In genomic region chr7:35003679-35004278, GRCh38 we compare ENCODE assay signal across 1 cellular context.
TF ChIP-seq lines count a peak whose summit lies in the region.

No MANE protein-coding gene starts in this region.

TF ChIP-seq in HEK293, 187 proteins besides CTCF, POLR2A, EP300 and RAD21 (continued from another document and continues in another):
- TF ChIP-seq ZNF26 (tag by site-specific recombination; IDR thresholded peaks at IDR 0.05) (no peak), ZNF366 (tag by site-specific recombination; conservative IDR thresholded peaks at IDR 0.05) (peak; percentile 65), TSHZ1 (tag by site-specific recombination; IDR thresholded peaks at IDR 0.05; ENCODE audit: borderline replicate concordance) (no peak), MZF1 (tag by site-specific recombination; IDR thresholded peaks at IDR 0.05; ENCODE audit: borderline replicate concordance) (peak; percentile 56; the same call in 1 of the 2 replicates), PRDM4 (tag by site-specific recombination; IDR thresholded peaks at IDR 0.05) (peak; percentile 75), ZBTB21 (tag by site-specific recombination; IDR thresholded peaks at IDR 0.05) (0 out of 2 replicates have a peak, but pooled peaks have one; percentile 20), PRDM6 (tag by site-specific recombination; IDR thresholded peaks at IDR 0.05) (no peak), ZNF626 (tag by site-specific recombination; IDR thresholded peaks at IDR 0.05) (no peak), ZFP3 (tag by site-specific recombination; IDR thresholded peaks at IDR 0.05; ENCODE audit: low read depth) (no peak), SP7 (tag by site-specific recombination; IDR thresholded peaks at IDR 0.05) (peak; percentile 68; the same call in 1 of the 2 replicates), ZNF600 (tag by site-specific recombination; IDR thresholded peaks at IDR 0.05) (peak; percentile 66), ZNF776 (tag by site-specific recombination; IDR thresholded peaks at IDR 0.05; ENCODE audit: borderline replicate concordance) (no peak), ZNF335 (tag by site-specific recombination; conservative IDR thresholded peaks at IDR 0.05) (peak; percentile 36; the same call in 1 of the 2 replicates), ZNF707 (tag by site-specific recombination; IDR thresholded peaks at IDR 0.05) (no peak), ZNF501 (tag by site-specific recombination; IDR thresholded peaks at IDR 0.05) (no peak), ZNF174 (tag by site-specific recombination; IDR thresholded peaks at IDR 0.05) (no peak), ZNF843 (tag by site-specific recombination; IDR thresholded peaks at IDR 0.05) (no peak), ZNF777 (tag by site-specific recombination; IDR thresholded peaks at IDR 0.05; ENCODE audit: borderline replicate concordance) (no peak), GLIS1 (tag by site-specific recombination; IDR thresholded peaks at IDR 0.05) (peak; percentile 66), ZNF518A (tag by site-specific recombination; conservative IDR thresholded peaks at IDR 0.05; ENCODE audit: low read depth) (no peak), ZNF423 (tag by site-specific recombination; IDR thresholded peaks at IDR 0.05) (no peak), KLF8 (tag by site-specific recombination; IDR thresholded peaks at IDR 0.05) (0 out of 2 replicates have a peak, but pooled peaks have one; percentile 31), ZBTB17 (tag by site-specific recombination; IDR thresholded peaks at IDR 0.05) (0 out of 2 replicates have a peak, but pooled peaks have one; percentile 22), ZNF292 (tag by site-specific recombination; IDR thresholded peaks at IDR 0.05; ENCODE audit: borderline replicate concordance, low read depth) (no peak), ZBTB49 (tag by site-specific recombination; IDR thresholded peaks at IDR 0.05; ENCODE audit: low read depth) (no peak), OVOL3 (tag by site-specific recombination; IDR thresholded peaks at IDR 0.05) (no peak), ZSCAN23 (tag by site-specific recombination; IDR thresholded peaks at IDR 0.05) (no peak), ZNF660 (tag by site-specific recombination; IDR thresholded peaks at IDR 0.05) (0 out of 2 replicates have a peak, but pooled peaks have one; percentile 41), ZNF449 (tag by site-specific recombination; IDR thresholded peaks at IDR 0.05) (peak; percentile 19; the same call in 1 of the 2 replicates), KLF17 (tag by site-specific recombination; IDR thresholded peaks at IDR 0.05) (no peak), ATF2 (tag by site-specific recombination; IDR thresholded peaks at IDR 0.05; ENCODE audit: low read depth) (no peak), IKZF3 (tag by site-specific recombination; IDR thresholded peaks at IDR 0.05) (0 out of 2 replicates have a peak, but pooled peaks have one; percentile 16), EGR2 (tag by site-specific recombination; IDR thresholded peaks at IDR 0.05; ENCODE audit: low read depth) (no peak), SP3 (tag by site-specific recombination; IDR thresholded peaks at IDR 0.05) (no peak), ZBTB20 (tag by site-specific recombination; IDR thresholded peaks at IDR 0.05) (no peak), ZNF239 (tag by site-specific recombination; IDR thresholded peaks at IDR 0.05) (no peak), ZNF2 (tag by site-specific recombination; IDR thresholded peaks at IDR 0.05) (no peak)
